21 cellular contexts compared by ENCODE assay signal in the genomic region with DNA sequence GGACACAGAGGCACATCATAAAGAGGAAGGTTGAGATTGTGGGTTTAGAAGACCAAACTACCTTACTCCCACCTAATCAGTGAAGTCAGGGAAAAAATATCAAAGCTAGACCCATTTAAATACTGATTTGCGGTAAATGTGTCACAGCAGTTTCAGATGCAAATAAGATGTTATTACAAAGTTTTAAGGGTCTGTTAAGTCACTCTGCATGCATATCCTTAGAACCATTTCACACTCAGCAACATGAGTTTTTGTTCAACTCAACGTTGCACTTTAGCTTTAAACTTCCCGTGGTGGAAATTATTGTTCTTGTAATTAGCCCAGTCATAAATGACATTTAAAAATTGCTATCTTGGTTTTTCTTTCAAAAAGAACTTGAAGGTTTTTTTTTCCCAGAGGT. TPM values are rescaled to one million over a fixed set of nuclear protein-coding genes. Genes with fewer than 3 reads are reported as not detected.
DNase-seq lines count a peak whose midpoint lies in the region; ATAC-seq lines count a peak whose summit lies in the region.
"Had no signal": no experiment of that assay in that cellular context is flagged by ENCODE, and none has a peak within 500 bp of the region (broad histone marks: within the 10 kb centered on the region; RNA-seq: fewer than 3 reads in every experiment).

No MANE protein-coding gene starts in this region.

- H3K36me3 Mint-ChIP-seq in activated CD4-positive, alpha-beta memory T cell treated with anti-CD3 and anti-CD28 coated beads for 36 hours = peaks cover 45% of the 10 kb centered on the region
- H3K36me3 Mint-ChIP-seq in activated CD4-positive, alpha-beta memory T cell treated with anti-CD3 and anti-CD28 coated beads, Interleukin-2, amount 10 ng/mL, durations not matched to agents 7 days and 5 days (ENCODE audit: low read depth) = peaks cover 56% of the 10 kb centered on the region
- peaks cover 40% of the 10 kb centered on the region for H3K36me3 Mint-ChIP-seq in CD4-positive, CD25-positive, alpha-beta regulatory T cell
- peaks cover 61% of the 10 kb centered on the region for H3K36me3 Mint-ChIP-seq in activated T-helper 2 cell treated with anti-CD3 and anti-CD28 coated beads, Interferon-gamma antibody, Interleukin-2, Interleukin-4, amounts not matched to agents 10 μg/mL and 5 μg/mL and 100 μg/mL, durations not matched to agents 14 hours and 24 hours and 36 hours (ENCODE audit: low read depth)
- H3K36me3 Mint-ChIP-seq in stimulated activated memory B cell treated with anti-CD40 and anti-IgM and Interleukin-4, amounts not matched to agents 10 μg/mL and 1 μg/mL and 100 μg/mL, for 72 hours = peaks cover 60% of the 10 kb centered on the region

- H3K27me3 ChIP-seq in CD4-positive, CD25-positive, alpha-beta regulatory T cell (ENCODE audit: control insufficient read depth, insufficient read depth, low read length) = no peaks in the 10 kb centered on the region

- H3K4me3 Mint-ChIP-seq in activated CD4-positive, alpha-beta memory T cell treated with anti-CD3 and anti-CD28 coated beads for 36 hours = no peak overlapping the region
- H3K4me3 Mint-ChIP-seq in activated CD4-positive, alpha-beta memory T cell treated with anti-CD3 and anti-CD28 coated beads, Interleukin-2, amount 10 ng/mL, durations not matched to agents 7 days and 5 days = no peak overlapping the region
- no peak overlapping the region for H3K4me3 Mint-ChIP-seq in CD4-positive, CD25-positive, alpha-beta regulatory T cell
- no peak overlapping the region for H3K4me3 Mint-ChIP-seq in activated T-helper 2 cell treated with anti-CD3 and anti-CD28 coated beads, Interferon-gamma antibody, Interleukin-2, Interleukin-4, amounts not matched to agents 10 μg/mL and 5 μg/mL and 100 μg/mL, durations not matched to agents 14 hours and 24 hours and 36 hours (ENCODE audit: low read depth)
- H3K4me3 Mint-ChIP-seq in stimulated activated memory B cell treated with anti-CD40 and anti-IgM and Interleukin-4, amounts not matched to agents 10 μg/mL and 1 μg/mL and 100 μg/mL, for 72 hours = no peak overlapping the region
- H3K4me3 Mint-ChIP-seq: B cell; CD4-positive, alpha-beta memory T cell; IgD-negative memory B cell had no signal

- peaks cover 18% of the 10 kb centered on the region for H3K4me1 Mint-ChIP-seq in activated CD4-positive, alpha-beta memory T cell treated with anti-CD3 and anti-CD28 coated beads for 36 hours (ENCODE audit: low read depth)
- H3K4me1 Mint-ChIP-seq in activated CD4-positive, alpha-beta memory T cell treated with anti-CD3 and anti-CD28 coated beads, Interleukin-2, amount 10 ng/mL, durations not matched to agents 7 days and 5 days = peaks cover 19% of the 10 kb centered on the region
- peaks cover 7 to 31% (median 20%) of the 10 kb centered on the region in 4 donors for H3K4me1 Mint-ChIP-seq in CD4-positive, CD25-positive, alpha-beta regulatory T cell
- peaks cover 29% of the 10 kb centered on the region for H3K4me1 Mint-ChIP-seq in activated T-helper 2 cell treated with anti-CD3 and anti-CD28 coated beads, Interferon-gamma antibody, Interleukin-2, Interleukin-4, amounts not matched to agents 10 μg/mL and 5 μg/mL and 100 μg/mL, durations not matched to agents 14 hours and 24 hours and 36 hours (ENCODE audit: low read depth)
- peaks cover 6% of the 10 kb centered on the region for H3K4me1 Mint-ChIP-seq in stimulated activated memory B cell treated with anti-CD40 and anti-IgM and Interleukin-4, amounts not matched to agents 10 μg/mL and 1 μg/mL and 100 μg/mL, for 72 hours
- H3K4me1 Mint-ChIP-seq: B cell, IgD-negative memory B cell had no signal

- no peaks in the 10 kb centered on the region for H3K9me3 ChIP-seq in CD4-positive, CD25-positive, alpha-beta regulatory T cell (ENCODE audit: control insufficient read depth in 2 of 2, low read length in 2 of 2)

- H3K4me3 ChIP-seq in CD4-positive, CD25-positive, alpha-beta regulatory T cell (ENCODE audit: low read depth, low read length) = no peak overlapping the region
- H3K4me3 ChIP-seq: GM23248 had no signal

- peaks cover 4% of the 10 kb centered on the region for H3K9me3 Mint-ChIP-seq in activated CD4-positive, alpha-beta memory T cell treated with anti-CD3 and anti-CD28 coated beads for 36 hours
- H3K9me3 Mint-ChIP-seq in activated CD4-positive, alpha-beta memory T cell treated with anti-CD3 and anti-CD28 coated beads, Interleukin-2, amount 10 ng/mL, durations not matched to agents 7 days and 5 days = peaks cover 6% of the 10 kb centered on the region
- H3K9me3 Mint-ChIP-seq in CD4-positive, CD25-positive, alpha-beta regulatory T cell = peaks cover 0 to 4% (median 0%) of the 10 kb centered on the region in 7 donors
- H3K9me3 Mint-ChIP-seq in activated T-helper 2 cell treated with anti-CD3 and anti-CD28 coated beads, Interferon-gamma antibody, Interleukin-2, Interleukin-4, amounts not matched to agents 10 μg/mL and 5 μg/mL and 100 μg/mL, durations not matched to agents 14 hours and 24 hours and 36 hours = peaks cover 14% of the 10 kb centered on the region
- peaks cover 2% of the 10 kb centered on the region for H3K9me3 Mint-ChIP-seq in stimulated activated memory B cell treated with anti-CD40 and anti-IgM and Interleukin-4, amounts not matched to agents 10 μg/mL and 1 μg/mL and 100 μg/mL, for 72 hours

- peaks cover 3% of the 10 kb centered on the region for H3K4me1 ChIP-seq in CD4-positive, CD25-positive, alpha-beta regulatory T cell (ENCODE audit: control insufficient read depth, insufficient read depth, low read length, poor library complexity, severe bottlenecking)

- H3K27ac Mint-ChIP-seq in activated CD4-positive, alpha-beta memory T cell treated with anti-CD3 and anti-CD28 coated beads for 36 hours = peak overlapping the region; percentile 21
- H3K27ac Mint-ChIP-seq in activated CD4-positive, alpha-beta memory T cell treated with anti-CD3 and anti-CD28 coated beads, Interleukin-2, amount 10 ng/mL, durations not matched to agents 7 days and 5 days = no peak overlapping the region
- H3K27ac Mint-ChIP-seq in CD4-positive, CD25-positive, alpha-beta regulatory T cell = peak overlapping the region in 2 of 3 donors; percentile 26 to 62
- peak overlapping the region; percentile 45 for H3K27ac Mint-ChIP-seq in activated T-helper 2 cell treated with anti-CD3 and anti-CD28 coated beads, Interferon-gamma antibody, Interleukin-2, Interleukin-4, amounts not matched to agents 10 μg/mL and 5 μg/mL and 100 μg/mL, durations not matched to agents 14 hours and 24 hours and 36 hours
- H3K27ac Mint-ChIP-seq in stimulated activated memory B cell treated with anti-CD40 and anti-IgM and Interleukin-4, amounts not matched to agents 10 μg/mL and 1 μg/mL and 100 μg/mL, for 72 hours = peak overlapping the region; percentile 46
- H3K27ac Mint-ChIP-seq: B cell, IgD-negative memory B cell had no signal

- POLR2A ChIA-PET in activated CD4-positive, alpha-beta memory T cell treated with anti-CD3 and anti-CD28 coated beads for 36 hours (lab: Charles Lee) = no interaction called here
- POLR2A ChIA-PET in activated CD4-positive, alpha-beta memory T cell treated with anti-CD3 and anti-CD28 coated beads, Interleukin-2, amount 10 ng/mL, durations not matched to agents 7 days and 5 days (lab: Charles Lee) = interaction anchor here (0.7 to 1.2 kb wide), 3 partner anchors 18 to 753 kb away, joined by 3 to 5 read pairs (median 3); no protein-coding TSS in a partner anchor

- no peaks in the 10 kb centered on the region for H3K27me3 Mint-ChIP-seq in activated CD4-positive, alpha-beta memory T cell treated with anti-CD3 and anti-CD28 coated beads for 36 hours
- H3K27me3 Mint-ChIP-seq in activated CD4-positive, alpha-beta memory T cell treated with anti-CD3 and anti-CD28 coated beads, Interleukin-2, amount 10 ng/mL, durations not matched to agents 7 days and 5 days = no peaks in the 10 kb centered on the region
- no peaks in the 10 kb centered on the region for H3K27me3 Mint-ChIP-seq in CD4-positive, CD25-positive, alpha-beta regulatory T cell
- no peaks in the 10 kb centered on the region for H3K27me3 Mint-ChIP-seq in activated T-helper 2 cell treated with anti-CD3 and anti-CD28 coated beads, Interferon-gamma antibody, Interleukin-2, Interleukin-4, amounts not matched to agents 10 μg/mL and 5 μg/mL and 100 μg/mL, durations not matched to agents 14 hours and 24 hours and 36 hours (ENCODE audit: low read depth)
- H3K27me3 Mint-ChIP-seq in stimulated activated memory B cell treated with anti-CD40 and anti-IgM and Interleukin-4, amounts not matched to agents 10 μg/mL and 1 μg/mL and 100 μg/mL, for 72 hours = no peaks in the 10 kb centered on the region
- H3K27me3 Mint-ChIP-seq: B cell; CD4-positive, alpha-beta memory T cell; IgD-negative memory B cell had no signal

- H3K27ac ChIP-seq in CD4-positive, CD25-positive, alpha-beta regulatory T cell (ENCODE audit: insufficient read depth, low read length, poor library complexity, severe bottlenecking) = no peak overlapping the region
- H3K27ac ChIP-seq: GM23248 had no signal

- no peak for DNase-seq in activated CD4-positive, alpha-beta memory T cell treated with anti-CD3 and anti-CD28 coated beads for 36 hours
- DNase-seq in activated CD4-positive, alpha-beta memory T cell treated with anti-CD3 and anti-CD28 coated beads, Interleukin-2, amount 10 ng/mL, durations not matched to agents 7 days and 5 days = no peak
- DNase-seq in CD4-positive, CD25-positive, alpha-beta regulatory T cell = peak in 1 of 3 donors; percentile 16
- no peak for DNase-seq in activated T-helper 2 cell treated with anti-CD3 and anti-CD28 coated beads, Interferon-gamma antibody, Interleukin-2, Interleukin-4, amounts not matched to agents 10 μg/mL and 5 μg/mL and 100 μg/mL, durations not matched to agents 14 hours and 24 hours and 36 hours (ENCODE audit: low spot score)
- DNase-seq in T-helper 1 cell = no peak
- DNase-seq: CD4-positive, alpha-beta memory T cell; GF-D8; GM23248; HCEC 1CT; Karpas-422; NCI-H1417 treated with DMSO at 0.1 percent for 48 hours; NCI-H187 treated with DMSO at 0.1 percent for 48 hours; NCI-H2227 treated with DMSO at 0.1 percent for 48 hours; NCI-H510A treated with DMSO at 0.1 percent for 48 hours; NCI-H774; PC-3; RPMI8226 had no signal

- intact Hi-C loops in activated CD4-positive, alpha-beta memory T cell treated with anti-CD3 and anti-CD28 coated beads for 36 hours (cut with micrococcal nuclease) = no loop called here
- intact Hi-C loops in activated T-helper 2 cell treated with anti-CD3 and anti-CD28 coated beads, Interferon-gamma antibody, Interleukin-2, Interleukin-4, amounts not matched to agents 10 μg/mL and 5 μg/mL and 100 μg/mL, durations not matched to agents 14 hours and 24 hours and 36 hours (cut with micrococcal nuclease) = no loop called here

- no peak for ATAC-seq in CD4-positive, CD25-positive, alpha-beta regulatory T cell (ENCODE audit: low read depth in 2 of 2)
- no peak for ATAC-seq in stimulated activated memory B cell treated with anti-CD40 and anti-IgM and Interleukin-4, amounts not matched to agents 10 μg/mL and 1 μg/mL and 100 μg/mL, for 72 hours
- ATAC-seq in HG03565 (IDR thresholded peaks at IDR 0.05; ENCODE audit: unreplicated experiment) = no peak
- ATAC-seq: PC-3 had no signal

- peaks cover 17% of the 10 kb centered on the region for H3K36me3 ChIP-seq in CD4-positive, CD25-positive, alpha-beta regulatory T cell (ENCODE audit: control insufficient read depth, insufficient read depth, low read length)

- CTCF ChIA-PET in activated CD4-positive, alpha-beta memory T cell treated with anti-CD3 and anti-CD28 coated beads for 36 hours (lab: Charles Lee) = interaction anchor here (1.4 kb wide), 1 partner anchor 23 kb away, joined by 5 read pairs; no protein-coding TSS in a partner anchor
- CTCF ChIA-PET in activated CD4-positive, alpha-beta memory T cell treated with anti-CD3 and anti-CD28 coated beads, Interleukin-2, amount 10 ng/mL, durations not matched to agents 7 days and 5 days (lab: Charles Lee) = interaction anchor here (1.4 kb wide), 1 partner anchor 24 kb away, joined by 4 read pairs; no protein-coding TSS in a partner anchor

RNA-seq across cellular contexts. Expression of a gene that starts 34.8 kb away (rescaled TPM):
- total RNA-seq in activated CD4-positive, alpha-beta memory T cell treated with anti-CD3 and anti-CD28 coated beads for 36 hours = 10 to 100 TPM; 28.6 to 31.6 TPM
- total RNA-seq in activated CD4-positive, alpha-beta memory T cell treated with anti-CD3 and anti-CD28 coated beads, Interleukin-2, amount 10 ng/mL, durations not matched to agents 7 days and 5 days = 10 to 100 TPM; 31.6 to 36.5 TPM
- total RNA-seq in CD4-positive, CD25-positive, alpha-beta regulatory T cell = 26.8 TPM
- polyA plus RNA-seq in CD4-positive, CD25-positive, alpha-beta regulatory T cell = 10 to 100 TPM; 16.9 to 20.8 (median 20.1) TPM
- 41.9 and 42.8 TPM in 2 replicates for total RNA-seq in activated T-helper 2 cell treated with anti-CD3 and anti-CD28 coated beads, Interferon-gamma antibody, Interleukin-2, Interleukin-4, amounts not matched to agents 10 μg/mL and 5 μg/mL and 100 μg/mL, durations not matched to agents 14 hours and 24 hours and 36 hours

RNA-seq across cellular contexts. Expression of a gene that starts 34.9 kb away (rescaled TPM):
- 10 to 100 TPM; 10.9 to 13.3 TPM for total RNA-seq in activated CD4-positive, alpha-beta memory T cell treated with anti-CD3 and anti-CD28 coated beads for 36 hours
- 10 to 100 TPM; 18.2 to 18.7 TPM for total RNA-seq in activated CD4-positive, alpha-beta memory T cell treated with anti-CD3 and anti-CD28 coated beads, Interleukin-2, amount 10 ng/mL, durations not matched to agents 7 days and 5 days
- total RNA-seq in CD4-positive, CD25-positive, alpha-beta regulatory T cell = 10.9 TPM
- polyA plus RNA-seq in CD4-positive, CD25-positive, alpha-beta regulatory T cell = 10 to 100 TPM in 3 of 4 donors, 1 to 10 TPM in 1; 8.2 to 15.2 (median 11.9) TPM
- total RNA-seq in activated T-helper 2 cell treated with anti-CD3 and anti-CD28 coated beads, Interferon-gamma antibody, Interleukin-2, Interleukin-4, amounts not matched to agents 10 μg/mL and 5 μg/mL and 100 μg/mL, durations not matched to agents 14 hours and 24 hours and 36 hours = 29.5 and 30.8 TPM in 2 replicates
